Comparison of ENCODE assay signal across 9 cellular contexts in genomic region chr1:246530482-246530881, GRCh38.
"Had no signal": no experiment of that assay in that cellular context is flagged by ENCODE, and none has a peak within 500 bp of the region (broad histone marks: within the 10 kb centered on the region; RNA-seq: fewer than 3 reads in every experiment).

No MANE protein-coding gene starts in this region.

- H3K4me3 Mint-ChIP-seq: HFFc6 had no signal

- H3K4me1 ChIP-seq: HAP-1 had no signal

- H3K27ac ChIP-seq: GM23248, HL-60, KMS-11 had no signal

- H3K27ac Mint-ChIP-seq: HFFc6 had no signal

- H3K4me2 ChIP-seq: KMS-11 had no signal

- H3K4me3 ChIP-seq: GM23248, HAP-1 had no signal

- H3K9ac ChIP-seq: GM23248, KMS-11 had no signal

- H3K36me3 ChIP-seq: HAP-1 had no signal

- H3K9me3 ChIP-seq: HAP-1 had no signal

- DNase-seq: GM23248, GOT3, H7, HFFc6, IMR-90, KBM-7 had no signal

- H2AFZ ChIP-seq: GM23248 had no signal
